In genomic region chr3:133487920-133488540, GRCh38 we compare ENCODE assay signal across 8 cellular contexts.
A peak's percentile ranks its signal among the peaks of the same experiment; 100 is the strongest.
DNase-seq lines count a peak whose midpoint lies in the region; ATAC-seq and TF ChIP-seq lines count a peak whose summit lies in the region.

No MANE protein-coding gene starts in this region.

- CTCF ChIA-PET in activated CD8-positive, alpha-beta memory T cell treated with anti-CD3 and anti-CD28 coated beads, Interleukin-2, amount 10 ng/mL, durations not matched to agents 7 days and 5 days (lab: Charles Lee) = interaction anchor here (0.8 to 6.0 kb wide), 14 partner anchors 9 to 102 kb away, joined by 3 to 100 read pairs (median 5); partner anchors contain the start of gene CDV3

- no peak overlapping the region for H3K4me3 Mint-ChIP-seq in activated CD8-positive, alpha-beta memory T cell treated with anti-CD3 and anti-CD28 coated beads, Interleukin-2, amount 10 ng/mL, durations not matched to agents 7 days and 5 days

- H3K4me1 ChIP-seq in heart right ventricle (no peaks in the 10 kb centered on the region), right atrium auricular region (no peaks in the 10 kb centered on the region), foreskin keratinocyte (peaks cover 10% of the 10 kb centered on the region)

- peak overlapping the region; percentile 60 for H3K27ac Mint-ChIP-seq in activated CD8-positive, alpha-beta memory T cell treated with anti-CD3 and anti-CD28 coated beads, Interleukin-2, amount 10 ng/mL, durations not matched to agents 7 days and 5 days

- H3K9me3 ChIP-seq in heart right ventricle (peaks cover 0 to 20% (median 0%) of the 10 kb centered on the region in 11 donors), right atrium auricular region (peaks cover 0 to 11% of the 10 kb centered on the region in 2 donors)

- H3K4me3 ChIP-seq in heart right ventricle (no peak overlapping the region), right atrium auricular region (no peak overlapping the region)

- H3K4me1 Mint-ChIP-seq in activated CD8-positive, alpha-beta memory T cell treated with anti-CD3 and anti-CD28 coated beads, Interleukin-2, amount 10 ng/mL, durations not matched to agents 7 days and 5 days = peaks cover 56% of the 10 kb centered on the region

- peaks cover 12% of the 10 kb centered on the region for H3K36me3 Mint-ChIP-seq in activated CD8-positive, alpha-beta memory T cell treated with anti-CD3 and anti-CD28 coated beads, Interleukin-2, amount 10 ng/mL, durations not matched to agents 7 days and 5 days

- H3K27me3 ChIP-seq in heart right ventricle (no peaks in the 10 kb centered on the region), right atrium auricular region (no peaks in the 10 kb centered on the region), foreskin keratinocyte (no peaks in the 10 kb centered on the region)

- H3K36me3 ChIP-seq in heart right ventricle (no peaks in the 10 kb centered on the region), right atrium auricular region (no peaks in the 10 kb centered on the region)

- WGBS in heart right ventricle, 2 donors = 82 to 100% methylated on average over 1 of the region's 1 CpG

- DNase-seq in heart right ventricle (peak in 1 of 2 donors; percentile 28), right atrium auricular region (ENCODE audit: low spot score) (no peak), foreskin keratinocyte (no peak), NCI-H1436 (lab: John Stamatoyannopoulos, UW) (no peak), kidney tubule cell (ENCODE audit: low spot score) (no peak)
- peak; percentile 61 for DNase-seq in activated CD8-positive, alpha-beta memory T cell treated with anti-CD3 and anti-CD28 coated beads, Interleukin-2, amount 10 ng/mL, durations not matched to agents 7 days and 5 days
- DNase-seq in stimulated activated CD8-positive, alpha-beta memory T cell treated with anti-CD3 and anti-CD28 coated beads, Interleukin-12 subunit alpha, Interleukin-12 subunit beta, amount 100 ng/mL, for 1 hour (ENCODE audit: low read depth) = peak; percentile 57

- peak; percentile 21 to 75 (median 60) for TF ChIP-seq CTCF in heart right ventricle (IDR thresholded peaks at IDR 0.05)
- peak in 1 of 2 donors; percentile 64 for TF ChIP-seq CTCF in right atrium auricular region (IDR thresholded peaks at IDR 0.05)
- TF ChIP-seq CTCF in foreskin keratinocyte (conservative IDR thresholded peaks at IDR 0.05) = peak; percentile 66

- H3K27me3 Mint-ChIP-seq in activated CD8-positive, alpha-beta memory T cell treated with anti-CD3 and anti-CD28 coated beads, Interleukin-2, amount 10 ng/mL, durations not matched to agents 7 days and 5 days = no peaks in the 10 kb centered on the region

- no peak overlapping the region for H3K27ac ChIP-seq in heart right ventricle
- no peak overlapping the region for H3K27ac ChIP-seq in right atrium auricular region
- no peak overlapping the region for H3K27ac ChIP-seq in foreskin keratinocyte

- peaks cover 2% of the 10 kb centered on the region for H3K9me3 Mint-ChIP-seq in activated CD8-positive, alpha-beta memory T cell treated with anti-CD3 and anti-CD28 coated beads, Interleukin-2, amount 10 ng/mL, durations not matched to agents 7 days and 5 days (ENCODE audit: low read depth)

- ATAC-seq in heart right ventricle = peak in 1 of 8 donors; percentile 61
- no peak for ATAC-seq in activated CD8-positive, alpha-beta memory T cell treated with anti-CD3 and anti-CD28 coated beads, Interleukin-2, amount 10 ng/mL, durations not matched to agents 7 days and 5 days
- ATAC-seq in foreskin keratinocyte = no peak
- ATAC-seq in HG03039 (IDR thresholded peaks at IDR 0.05; ENCODE audit: unreplicated experiment) = no peak

- intact Hi-C loops in heart right ventricle (cut with DNase I) = loop anchor here in 2 of 10 donors (5.0 kb wide), 1 partner anchor 89 kb away; no protein-coding TSS in a partner anchor

Comparison
In these comparisons a context has a peak if more than half of its experiments do, and no peak if none do; other contexts are left out.
1. DNase-seq: peak in activated CD8-positive, alpha-beta memory T cell treated with anti-CD3 and anti-CD28 coated beads, Interleukin-2, amount 10 ng/mL, durations not matched to agents 7 days and 5 days (single experiment) and stimulated activated CD8-positive, alpha-beta memory T cell treated with anti-CD3 and anti-CD28 coated beads, Interleukin-12 subunit alpha, Interleukin-12 subunit beta, amount 100 ng/mL, for 1 hour (single experiment); none in right atrium auricular region (single experiment), foreskin keratinocyte (0 of 2), NCI-H1436 (single experiment) and kidney tubule cell (single experiment).